ENCODE assay signal across 1 cellular context in the genomic region with DNA sequence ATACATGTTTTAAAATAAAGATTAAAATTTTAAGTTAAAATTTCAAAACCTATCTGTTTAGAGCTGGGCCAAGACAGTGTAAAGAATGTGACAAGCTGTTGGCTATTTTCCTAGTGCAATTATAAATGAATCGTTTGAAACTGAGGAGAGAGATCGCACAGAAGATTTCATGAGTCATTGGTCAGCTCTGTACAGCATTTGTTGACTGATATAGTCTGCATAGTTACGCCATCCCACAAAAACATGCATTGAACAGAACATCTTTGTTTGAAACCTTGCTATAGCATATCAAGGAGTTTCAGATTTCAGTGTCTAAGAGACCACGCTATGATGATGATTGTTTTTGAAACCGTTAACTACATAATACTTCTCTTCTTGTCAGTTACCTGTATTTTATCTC.
A peak's percentile ranks its signal among the peaks of the same experiment; 100 is the strongest.
TF ChIP-seq lines count a peak whose summit lies in the region.

No MANE protein-coding gene starts in this region.

TF ChIP-seq in HepG2, 621 proteins besides CTCF, POLR2A, EP300 and RAD21 (continued from another document):
- TF ChIP-seq FOXO1 (CRISPR knock-in tag; IDR thresholded peaks at IDR 0.05) (no peak), STAT6 (CRISPR knock-in tag; IDR thresholded peaks at IDR 0.05; ENCODE audit: borderline replicate concordance) (no peak), ZNF646 (CRISPR knock-in tag; IDR thresholded peaks at IDR 0.05) (no peak), ERF (CRISPR knock-in tag; IDR thresholded peaks at IDR 0.05) (no peak), RNF2 (conservative IDR thresholded peaks at IDR 0.05; ENCODE audit: low read depth) (no peak), MED1 (CRISPR knock-in tag; IDR thresholded peaks at IDR 0.05) (no peak), PBX3 (CRISPR knock-in tag; IDR thresholded peaks at IDR 0.05; ENCODE audit: borderline replicate concordance) (no peak), ZFP1 (CRISPR knock-in tag; IDR thresholded peaks at IDR 0.05) (no peak), DBP (CRISPR knock-in tag; IDR thresholded peaks at IDR 0.05; ENCODE audit: not compliant biosample characterization) (no peak), MLX (CRISPR knock-in tag; IDR thresholded peaks at IDR 0.05) (no peak), FOXA3 (CRISPR knock-in tag; IDR thresholded peaks at IDR 0.05) (peak; percentile 76), ZNF761 (CRISPR knock-in tag; conservative IDR thresholded peaks at IDR 0.05) (no peak)
- TF ChIP-seq, protein P1, sequence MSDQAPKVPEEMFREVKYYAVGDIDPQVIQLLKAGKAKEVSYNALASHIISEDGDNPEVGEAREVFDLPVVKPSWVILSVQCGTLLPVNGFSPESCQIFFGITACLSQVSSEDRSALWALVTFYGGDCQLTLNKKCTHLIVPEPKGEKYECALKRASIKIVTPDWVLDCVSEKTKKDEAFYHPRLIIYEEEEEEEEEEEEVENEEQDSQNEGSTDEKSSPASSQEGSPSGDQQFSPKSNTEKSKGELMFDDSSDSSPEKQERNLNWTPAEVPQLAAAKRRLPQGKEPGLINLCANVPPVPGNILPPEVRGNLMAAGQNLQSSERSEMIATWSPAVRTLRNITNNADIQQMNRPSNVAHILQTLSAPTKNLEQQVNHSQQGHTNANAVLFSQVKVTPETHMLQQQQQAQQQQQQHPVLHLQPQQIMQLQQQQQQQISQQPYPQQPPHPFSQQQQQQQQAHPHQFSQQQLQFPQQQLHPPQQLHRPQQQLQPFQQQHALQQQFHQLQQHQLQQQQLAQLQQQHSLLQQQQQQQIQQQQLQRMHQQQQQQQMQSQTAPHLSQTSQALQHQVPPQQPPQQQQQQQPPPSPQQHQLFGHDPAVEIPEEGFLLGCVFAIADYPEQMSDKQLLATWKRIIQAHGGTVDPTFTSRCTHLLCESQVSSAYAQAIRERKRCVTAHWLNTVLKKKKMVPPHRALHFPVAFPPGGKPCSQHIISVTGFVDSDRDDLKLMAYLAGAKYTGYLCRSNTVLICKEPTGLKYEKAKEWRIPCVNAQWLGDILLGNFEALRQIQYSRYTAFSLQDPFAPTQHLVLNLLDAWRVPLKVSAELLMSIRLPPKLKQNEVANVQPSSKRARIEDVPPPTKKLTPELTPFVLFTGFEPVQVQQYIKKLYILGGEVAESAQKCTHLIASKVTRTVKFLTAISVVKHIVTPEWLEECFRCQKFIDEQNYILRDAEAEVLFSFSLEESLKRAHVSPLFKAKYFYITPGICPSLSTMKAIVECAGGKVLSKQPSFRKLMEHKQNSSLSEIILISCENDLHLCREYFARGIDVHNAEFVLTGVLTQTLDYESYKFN (CRISPR knock-in tag; conservative IDR thresholded peaks at IDR 0.05): 0 out of 2 replicates have a peak, but pooled peaks have one; percentile 29
